ENCODE assay signal across 15 cellular contexts in genomic region chr20:12575352-12576095, GRCh38.
DNase-seq lines count a peak whose midpoint lies in the region; ATAC-seq and TF ChIP-seq lines count a peak whose summit lies in the region.
"Had no signal": no experiment of that assay in that cellular context is flagged by ENCODE, and none has a peak within 500 bp of the region (broad histone marks: within the 10 kb centered on the region; RNA-seq: fewer than 3 reads in every experiment).

No MANE protein-coding gene starts in this region.

- H3K23ac ChIP-seq in mesendoderm (ENCODE audit: low read length) = no peak overlapping the region

- no peak for TF ChIP-seq CTCF in stomach (IDR thresholded peaks at IDR 0.05)

- no peak for TF ChIP-seq POLR2A in stomach (IDR thresholded peaks at IDR 0.05)

- H3K27ac ChIP-seq in esophagus (ENCODE audit: low read depth in 2 of 2, low read length in 1 of 2) = peak overlapping the region; percentile 17 to 58
- no peak overlapping the region for H3K27ac ChIP-seq in mesendoderm (ENCODE audit: low read depth, low read length)
- peak overlapping the region in 3 of 5 donors; percentile 36 to 76 (median 70) for H3K27ac ChIP-seq in stomach

- H2BK15ac ChIP-seq in mesendoderm (replicated peaks; ENCODE audit: low read depth) = no peak overlapping the region

- H3K4me2 ChIP-seq in mesendoderm (ENCODE audit: low read length) = no peak overlapping the region

- H2BK5ac ChIP-seq in mesendoderm (ENCODE audit: low read length) = no peak overlapping the region

- no peak overlapping the region for H4K5ac ChIP-seq in mesendoderm (ENCODE audit: low read length)

- no peaks in the 10 kb centered on the region for H3K27me3 ChIP-seq in esophagus (ENCODE audit: control insufficient read depth in 1 of 2, insufficient read depth in 2 of 2, low read length in 2 of 2)
- no peaks in the 10 kb centered on the region for H3K27me3 ChIP-seq in mesendoderm (ENCODE audit: insufficient read depth, low read length, poor library complexity)
- no peaks in the 10 kb centered on the region for H3K27me3 ChIP-seq in stomach

- no peak overlapping the region for H4K8ac ChIP-seq in mesendoderm (ENCODE audit: low read depth, low read length)

- peak; percentile 73 for DNase-seq in NCI-H82 (lab: John Stamatoyannopoulos, UW)
- peak; percentile 39 for DNase-seq in mesendoderm
- DNase-seq in stomach = peak; percentile 57
- DNase-seq in DMS153 (lab: John Stamatoyannopoulos, UW) = no peak
- no peak for DNase-seq in T-helper 1 cell
- DNase-seq: activated CD4-positive, alpha-beta T cell treated with anti-CD3 and anti-CD28 coated beads, Interleukin-2, amount 50 U/mL, for 1 hour; C1 segment of cervical spinal cord; endodermal cell; H9; NCI-H2227 treated with DMSO at 0.1 percent for 48 hours; occipital lobe had no signal

- H2AK5ac ChIP-seq in mesendoderm (ENCODE audit: low read length) = no peak overlapping the region

- H3K36me3 ChIP-seq in esophagus (ENCODE audit: control insufficient read depth in 2 of 2, insufficient read depth in 2 of 2, low read length in 1 of 2) = no peaks in the 10 kb centered on the region
- no peaks in the 10 kb centered on the region for H3K36me3 ChIP-seq in mesendoderm (ENCODE audit: control insufficient read depth, insufficient read depth, low read length)
- H3K36me3 ChIP-seq in stomach = no peaks in the 10 kb centered on the region

- ATAC-seq in HG03439 (IDR thresholded peaks at IDR 0.05; ENCODE audit: unreplicated experiment) = no peak
- ATAC-seq in GM19328 (IDR thresholded peaks at IDR 0.05; ENCODE audit: unreplicated experiment) = no peak
- ATAC-seq: Panc1 had no signal

- intact Hi-C loops in stomach (cut with DNase I; ENCODE audit: low total_unique reads) = no loop called here

- no peak overlapping the region for H3K18ac ChIP-seq in mesendoderm (ENCODE audit: low read length)

- H3K79me2 ChIP-seq in mesendoderm (ENCODE audit: control insufficient read depth, insufficient read depth, low read length) = no peaks in the 10 kb centered on the region

- H3K4ac ChIP-seq in mesendoderm (ENCODE audit: low read depth, low read length) = no peak overlapping the region

- H3K4me1 ChIP-seq in esophagus (ENCODE audit: control insufficient read depth in 2 of 2, insufficient read depth in 2 of 2, low read length in 1 of 2) = no peaks in the 10 kb centered on the region
- peaks cover 2% of the 10 kb centered on the region for H3K4me1 ChIP-seq in mesendoderm (ENCODE audit: control insufficient read depth, low read depth, low read length)
- no peaks in the 10 kb centered on the region for H3K4me1 ChIP-seq in stomach

- H3K79me1 ChIP-seq in mesendoderm (ENCODE audit: low read length) = no peaks in the 10 kb centered on the region

- no peak overlapping the region for H2BK120ac ChIP-seq in mesendoderm (ENCODE audit: low read depth, low read length)

- no peak overlapping the region for H3K56ac ChIP-seq in mesendoderm (ENCODE audit: low read length)

- H3K9me3 ChIP-seq in esophagus (ENCODE audit: control insufficient read depth in 2 of 2, insufficient read depth in 1 of 2, low read depth in 1 of 2, low read length in 1 of 2) = no peaks in the 10 kb centered on the region
- no peaks in the 10 kb centered on the region for H3K9me3 ChIP-seq in stomach

- WGBS in esophagus, 2 donors = 57% methylated on average over 4 of the region's 4 CpGs
- WGBS in mesendoderm (ENCODE audit: extremely low coverage, insufficient coverage, low lambda C conversion rate) = no CpG with 5 or more reads among the region's 4 CpGs
- WGBS in stomach, 5 donors = 56 to 68% (median 63%) methylated on average over 4 of the region's 4 CpGs

- no peak overlapping the region for H3K4me3 ChIP-seq in esophagus (ENCODE audit: low read depth in 1 of 2, low read length in 2 of 2)
- no peak overlapping the region for H3K4me3 ChIP-seq in mesendoderm (ENCODE audit: low read length)
- no peak overlapping the region for H3K4me3 ChIP-seq in stomach

- H3K9ac ChIP-seq in mesendoderm (ENCODE audit: low read length) = no peak overlapping the region

- TF ChIP-seq EP300 in stomach (IDR thresholded peaks at IDR 0.05) = no peak

Comparison
In these comparisons a context has a peak if more than half of its experiments do, and no peak if none do; other contexts are left out.
1. DNase-seq: peak in NCI-H82 (single experiment), mesendoderm (single experiment) and stomach (single experiment); none in DMS153 (single experiment) and T-helper 1 cell (0 of 5).